26 cellular contexts compared by ENCODE assay signal in genomic region chr16:84926462-84926861, GRCh38.
"Had no signal": no experiment of that assay in that cellular context is flagged by ENCODE, and none has a peak within 500 bp of the region (broad histone marks: within the 10 kb centered on the region; RNA-seq: fewer than 3 reads in every experiment).

No MANE protein-coding gene starts in this region.

- H3K27me3 Mint-ChIP-seq: activated CD4-positive, alpha-beta memory T cell treated with anti-CD3 and anti-CD28 coated beads, Interleukin-2, amount 10 ng/mL, durations not matched to agents 7 days and 5 days; activated CD4-positive, alpha-beta T cell treated with anti-CD3 and anti-CD28 coated beads for 36 hours; activated naive CD8-positive, alpha-beta T cell treated with anti-CD3 and anti-CD28 coated beads, Interleukin-2, amount 10 ng/mL, durations not matched to agents 7 days and 5 days; activated T-cell treated with anti-CD3 and anti-CD28 coated beads, Interleukin-2, amount 50 U/mL, for 24 hours; dendritic cell treated with granulocyte-macrophage colony-stimulating factor and Interleukin-4, amounts not matched to agents 40 ng/mL and 50 ng/mL, for 4 days had no signal

- H3K9me3 Mint-ChIP-seq: activated CD4-positive, alpha-beta memory T cell treated with anti-CD3 and anti-CD28 coated beads, Interleukin-2, amount 10 ng/mL, durations not matched to agents 7 days and 5 days; activated CD4-positive, alpha-beta T cell treated with anti-CD3 and anti-CD28 coated beads, Interleukin-2, amount 10 ng/mL, durations not matched to agents 24 days and 14 days; activated naive CD4-positive, alpha-beta T cell treated with anti-CD3 and anti-CD28 coated beads, Interleukin-2, amount 10 ng/mL, durations not matched to agents 7 days and 5 days; activated naive CD4-positive, alpha-beta T cell treated with anti-CD3 and anti-CD28 coated beads, Interleukin-2, amount 50 U/mL, for 72 hours; activated naive CD8-positive, alpha-beta T cell treated with anti-CD3 and anti-CD28 coated beads, Interleukin-2, amount 10 ng/mL, durations not matched to agents 7 days and 5 days; activated T-cell treated with anti-CD3 and anti-CD28 coated beads, Interleukin-2, amount 50 U/mL, for 24 hours; activated T-cell treated with anti-CD3 and anti-CD28 coated beads, Interleukin-2, amount 50 U/mL, for 72 hours; central memory CD8-positive, alpha-beta T cell; endodermal cell had no signal

- H3K4me1 Mint-ChIP-seq: activated CD4-positive, alpha-beta memory T cell treated with anti-CD3 and anti-CD28 coated beads, Interleukin-2, amount 10 ng/mL, durations not matched to agents 7 days and 5 days; activated naive CD4-positive, alpha-beta T cell treated with anti-CD3 and anti-CD28 coated beads, Interleukin-2, amount 10 ng/mL, durations not matched to agents 7 days and 5 days; activated naive CD8-positive, alpha-beta T cell treated with anti-CD3 and anti-CD28 coated beads, Interleukin-2, amount 10 ng/mL, durations not matched to agents 7 days and 5 days had no signal

- H3K4me3 Mint-ChIP-seq: activated CD4-positive, alpha-beta memory T cell treated with anti-CD3 and anti-CD28 coated beads, Interleukin-2, amount 10 ng/mL, durations not matched to agents 7 days and 5 days; activated CD4-positive, alpha-beta T cell treated with anti-CD3 and anti-CD28 coated beads for 36 hours; activated CD4-positive, alpha-beta T cell treated with anti-CD3 and anti-CD28 coated beads, Interleukin-2, amount 10 ng/mL, durations not matched to agents 24 days and 14 days; activated naive CD4-positive, alpha-beta T cell treated with anti-CD3 and anti-CD28 coated beads, Interleukin-2, amount 10 ng/mL, durations not matched to agents 7 days and 5 days; activated naive CD8-positive, alpha-beta T cell treated with anti-CD3 and anti-CD28 coated beads, Interleukin-2, amount 10 ng/mL, durations not matched to agents 7 days and 5 days; activated T-cell treated with anti-CD3 and anti-CD28 coated beads, Interleukin-2, amount 50 U/mL, for 24 hours; activated T-cell treated with anti-CD3 and anti-CD28 coated beads, Interleukin-2, amount 50 U/mL, for 72 hours; central memory CD8-positive, alpha-beta T cell; dendritic cell treated with granulocyte-macrophage colony-stimulating factor and Interleukin-4, amounts not matched to agents 40 ng/mL and 50 ng/mL, for 4 days; endodermal cell had no signal

- H3K36me3 ChIP-seq: brain microvascular endothelial cell had no signal

- DNase-seq: activated CD4-positive, alpha-beta memory T cell treated with anti-CD3 and anti-CD28 coated beads, Interleukin-2, amount 10 ng/mL, durations not matched to agents 7 days and 5 days; activated CD4-positive, alpha-beta T cell treated with anti-CD3 and anti-CD28 coated beads for 36 hours; activated CD4-positive, alpha-beta T cell treated with anti-CD3 and anti-CD28 coated beads, Interleukin-2, amount 10 ng/mL, durations not matched to agents 24 days and 14 days; activated CD4-positive, CD25-positive, alpha-beta regulatory T cell; activated CD4-positive, CD25-positive, alpha-beta regulatory T cell treated with anti-CD3 and anti-CD28 coated beads, Interleukin-2, amount 50 U/mL, for 72 hours; activated CD8-positive, alpha-beta memory T cell treated with anti-CD3 and anti-CD28 coated beads, Interleukin-2, amount 50 U/mL, for 48 hours; activated gamma-delta T cell; activated naive CD4-positive, alpha-beta T cell; activated naive CD4-positive, alpha-beta T cell treated with anti-CD3 and anti-CD28 coated beads, Interleukin-2, amount 10 ng/mL, durations not matched to agents 7 days and 5 days; activated naive CD8-positive, alpha-beta T cell treated with anti-CD3 and anti-CD28 coated beads, Interleukin-2, amount 10 ng/mL, durations not matched to agents 7 days and 5 days; activated T-cell treated with anti-CD3 and anti-CD28 coated beads for 4 hours; activated T-cell treated with anti-CD3 and anti-CD28 coated beads, Interleukin-2, amount 50 U/mL, for 24 hours; activated T-cell treated with anti-CD3 and anti-CD28 coated beads, Interleukin-2, amount 50 U/mL, for 72 hours; brain microvascular endothelial cell; dorsolateral prefrontal cortex; effector memory CD4-positive, alpha-beta T cell; endodermal cell; foreskin fibroblast; T-helper 2 cell had no signal

- FAIRE-seq: astrocyte, frontal cortex had no signal

- H3K27ac Mint-ChIP-seq: activated CD4-positive, alpha-beta memory T cell treated with anti-CD3 and anti-CD28 coated beads, Interleukin-2, amount 10 ng/mL, durations not matched to agents 7 days and 5 days; activated CD4-positive, alpha-beta T cell treated with anti-CD3 and anti-CD28 coated beads for 36 hours; activated CD4-positive, alpha-beta T cell treated with anti-CD3 and anti-CD28 coated beads, Interleukin-2, amount 10 ng/mL, durations not matched to agents 24 days and 14 days; activated naive CD4-positive, alpha-beta T cell treated with anti-CD3 and anti-CD28 coated beads, Interleukin-2, amount 10 ng/mL, durations not matched to agents 7 days and 5 days; activated naive CD4-positive, alpha-beta T cell treated with anti-CD3 and anti-CD28 coated beads, Interleukin-2, amount 50 U/mL, for 72 hours; activated naive CD8-positive, alpha-beta T cell treated with anti-CD3 and anti-CD28 coated beads, Interleukin-2, amount 10 ng/mL, durations not matched to agents 7 days and 5 days; activated T-cell treated with anti-CD3 and anti-CD28 coated beads, Interleukin-2, amount 50 U/mL, for 24 hours; activated T-cell treated with anti-CD3 and anti-CD28 coated beads, Interleukin-2, amount 50 U/mL, for 72 hours; dendritic cell treated with granulocyte-macrophage colony-stimulating factor and Interleukin-4, amounts not matched to agents 40 ng/mL and 50 ng/mL, for 4 days; endodermal cell had no signal

- H3K27me3 ChIP-seq: brain microvascular endothelial cell, dorsolateral prefrontal cortex had no signal

- H3K4me3 ChIP-seq: coronary artery, dorsolateral prefrontal cortex had no signal

- H3K36me3 Mint-ChIP-seq: activated naive CD4-positive, alpha-beta T cell treated with anti-CD3 and anti-CD28 coated beads, Interleukin-2, amount 10 ng/mL, durations not matched to agents 7 days and 5 days; activated naive CD4-positive, alpha-beta T cell treated with anti-CD3 and anti-CD28 coated beads, Interleukin-2, amount 50 U/mL, for 72 hours; activated naive CD8-positive, alpha-beta T cell treated with anti-CD3 and anti-CD28 coated beads, Interleukin-2, amount 10 ng/mL, durations not matched to agents 7 days and 5 days had no signal

- H3K27ac ChIP-seq: brain microvascular endothelial cell, dorsolateral prefrontal cortex had no signal

- ATAC-seq: activated CD4-positive, alpha-beta T cell treated with anti-CD3 and anti-CD28 coated beads for 36 hours; activated naive CD4-positive, alpha-beta T cell treated with anti-CD3 and anti-CD28 coated beads, Interleukin-2, amount 50 U/mL, for 72 hours; activated T-cell treated with anti-CD3 and anti-CD28 coated beads, Interleukin-2, amount 50 U/mL, for 72 hours; esophagus mucosa had no signal
